Comparison of ENCODE assay signal across 8 cellular contexts in the genomic region with DNA sequence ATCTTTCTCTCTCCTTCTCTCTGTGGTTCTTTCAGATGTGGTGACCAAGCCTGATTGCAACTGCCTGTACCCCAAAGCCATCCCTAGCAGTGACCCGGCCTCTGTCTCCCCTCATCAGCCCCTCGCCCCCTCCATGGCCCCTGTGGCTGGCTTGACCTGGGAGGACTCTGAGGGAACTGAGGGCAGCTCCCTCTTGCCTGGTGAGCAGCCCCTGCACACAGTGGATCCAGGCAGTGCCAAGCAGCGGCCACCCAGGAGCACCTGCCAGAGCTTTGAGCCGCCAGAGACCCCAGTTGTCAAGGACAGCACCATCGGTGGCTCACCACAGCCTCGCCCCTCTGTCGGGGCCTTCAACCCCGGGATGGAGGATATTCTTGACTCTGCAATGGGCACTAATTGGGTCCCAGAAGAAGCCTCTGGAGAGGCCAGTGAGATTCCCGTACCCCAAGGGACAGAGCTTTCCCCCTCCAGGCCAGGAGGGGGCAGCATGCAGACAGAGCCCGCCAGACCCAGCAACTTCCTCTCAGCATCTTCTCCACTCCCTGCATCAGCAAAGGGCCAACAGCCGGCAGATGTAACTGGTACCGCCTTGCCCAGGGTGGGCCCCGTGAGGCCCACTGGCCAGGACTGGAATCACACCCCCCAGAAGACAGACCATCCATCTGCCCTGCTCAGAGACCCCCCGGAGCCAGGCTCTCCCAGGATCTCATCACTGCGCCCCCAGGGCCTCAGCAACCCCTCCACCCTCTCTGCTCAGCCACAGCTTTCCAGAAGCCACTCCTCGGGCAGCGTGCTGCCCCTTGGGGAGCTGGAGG. TPM values are rescaled to one million over a fixed set of nuclear protein-coding genes. Genes with fewer than 3 reads are reported as not detected.
DNase-seq lines count a peak whose midpoint lies in the region; TF ChIP-seq lines count a peak whose summit lies in the region.

No MANE protein-coding gene starts in this region.

- H2AFZ ChIP-seq in Karpas-422 (ENCODE audit: low read length), result peak overlapping the region; percentile 25

- H3K79me1 ChIP-seq in mesendoderm (ENCODE audit: low read length), result no peaks in the 10 kb centered on the region

- no peak overlapping the region for H2BK120ac ChIP-seq in mesendoderm (ENCODE audit: low read depth, low read length)

- H3K27ac ChIP-seq in DOHH2 (ENCODE audit: low read depth, low read length), result no peak overlapping the region
- no peak overlapping the region for H3K27ac ChIP-seq in Karpas-422 (ENCODE audit: low read length)
- H3K27ac ChIP-seq in mesendoderm (ENCODE audit: low read depth, low read length), result no peak overlapping the region

- H4K8ac ChIP-seq in mesendoderm (ENCODE audit: low read depth, low read length), result no peak overlapping the region

- H3K4me2 ChIP-seq in DOHH2 (ENCODE audit: low read length), result no peak overlapping the region
- peak overlapping the region; percentile 70 for H3K4me2 ChIP-seq in Karpas-422 (ENCODE audit: low read depth, low read length, poor library complexity, severe bottlenecking)
- H3K4me2 ChIP-seq in mesendoderm (ENCODE audit: low read length), result no peak overlapping the region

- H3K18ac ChIP-seq in mesendoderm (ENCODE audit: low read length), result no peak overlapping the region

- no peak overlapping the region for H2BK5ac ChIP-seq in mesendoderm (ENCODE audit: low read length)

- no peaks in the 10 kb centered on the region for H3K36me3 ChIP-seq in DOHH2 (ENCODE audit: control insufficient read depth, low read length)
- H3K36me3 ChIP-seq in Karpas-422 (ENCODE audit: insufficient read depth, low read length), result no peaks in the 10 kb centered on the region
- no peaks in the 10 kb centered on the region for H3K36me3 ChIP-seq in mesendoderm (ENCODE audit: control insufficient read depth, insufficient read depth, low read length)

- WGBS in mesendoderm (ENCODE audit: extremely low coverage, insufficient coverage, low lambda C conversion rate), result no CpG with 5 or more reads among the region's 17 CpGs

- peaks cover 7% of the 10 kb centered on the region; the same call in 1 of the 2 replicates for H3K27me3 ChIP-seq in DOHH2 (ENCODE audit: control insufficient read depth, low read length)
- H3K27me3 ChIP-seq in Karpas-422 (ENCODE audit: low read length), result no peaks in the 10 kb centered on the region
- no peaks in the 10 kb centered on the region for H3K27me3 ChIP-seq in mesendoderm (ENCODE audit: insufficient read depth, low read length, poor library complexity)

- H3K79me2 ChIP-seq in DOHH2 (ENCODE audit: control insufficient read depth, low read length), result no peaks in the 10 kb centered on the region
- no peaks in the 10 kb centered on the region for H3K79me2 ChIP-seq in Karpas-422 (ENCODE audit: low read length)
- H3K79me2 ChIP-seq in mesendoderm (ENCODE audit: control insufficient read depth, insufficient read depth, low read length), result no peaks in the 10 kb centered on the region

- H4K20me1 ChIP-seq in DOHH2 (ENCODE audit: control insufficient read depth, insufficient read depth, low read depth, low read length) (no peaks in the 10 kb centered on the region), Karpas-422 (ENCODE audit: insufficient read depth, low read depth, low read length) (no peaks in the 10 kb centered on the region)

- DNase-seq in Karpas-422, result peak; percentile 80
- DNase-seq in astrocyte of the spinal cord (ENCODE audit: low read depth, low spot score), result no peak
- DNase-seq in mesendoderm, result peak; percentile 68
- DNase-seq in NCI-H2196 treated with DMSO at 0.1 percent for 48 hours (lab: John Stamatoyannopoulos, UW; ENCODE audit: unreplicated experiment), result no peak
- no peak for DNase-seq in hippocampal formation (lab: John Stamatoyannopoulos, UW)
- no peak for DNase-seq in superior temporal gyrus (ENCODE audit: extremely low spot score)
- DNase-seq in NCI-H524 treated with DMSO at 0.1 percent for 48 hours (lab: John Stamatoyannopoulos, UW), result no peak

- H3K9ac ChIP-seq in Karpas-422 (ENCODE audit: low read length), result peak overlapping the region; percentile 74
- H3K9ac ChIP-seq in mesendoderm (ENCODE audit: low read length), result no peak overlapping the region

- H3K4me3 ChIP-seq in DOHH2 (ENCODE audit: low read length), result no peak overlapping the region
- peak overlapping the region; percentile 75 for H3K4me3 ChIP-seq in Karpas-422 (ENCODE audit: low read length)
- H3K4me3 ChIP-seq in astrocyte of the spinal cord (ENCODE audit: low read depth, low read length), result no peak overlapping the region
- H3K4me3 ChIP-seq in mesendoderm (ENCODE audit: low read length), result no peak overlapping the region

- no peaks in the 10 kb centered on the region for H3K4me1 ChIP-seq in DOHH2 (ENCODE audit: control insufficient read depth, low read length)
- H3K4me1 ChIP-seq in Karpas-422 (ENCODE audit: low read length), result peaks cover 9% of the 10 kb centered on the region
- no peaks in the 10 kb centered on the region for H3K4me1 ChIP-seq in mesendoderm (ENCODE audit: control insufficient read depth, low read depth, low read length)

- H2BK15ac ChIP-seq in mesendoderm (replicated peaks; ENCODE audit: low read depth), result no peak overlapping the region

- no peaks in the 10 kb centered on the region for H3K9me2 ChIP-seq in DOHH2 (replicated peaks; ENCODE audit: control insufficient read depth, low read length)
- no peaks in the 10 kb centered on the region for H3K9me2 ChIP-seq in Karpas-422 (replicated peaks; ENCODE audit: insufficient read depth, low read length)

- H3K23ac ChIP-seq in mesendoderm (ENCODE audit: low read length), result no peak overlapping the region

- peak; percentile 56 for TF ChIP-seq CTCF in DOHH2 (IDR thresholded peaks at IDR 0.05; ENCODE audit: low read depth, low read length, poor library complexity, severe bottlenecking)
- TF ChIP-seq CTCF in astrocyte of the spinal cord (IDR thresholded peaks at IDR 0.05; ENCODE audit: low read depth, low read length), result peak; percentile 59

- no peak overlapping the region for H3K4ac ChIP-seq in mesendoderm (ENCODE audit: low read depth, low read length)

- H3F3A ChIP-seq in DOHH2 (ENCODE audit: control insufficient read depth, insufficient read depth), result no peaks in the 10 kb centered on the region

- no peaks in the 10 kb centered on the region for H3K9me3 ChIP-seq in DOHH2 (ENCODE audit: control insufficient read depth, insufficient read depth, low read length)
- no peaks in the 10 kb centered on the region for H3K9me3 ChIP-seq in Karpas-422 (ENCODE audit: low read length)

- in situ Hi-C loops in astrocyte of the spinal cord (cut with HindIII; ENCODE audit: low sequenced_read_pairs), result loop anchor here (25.0 kb wide), 1 partner anchor 136 kb away; no protein-coding TSS in a partner anchor

- H3K56ac ChIP-seq in mesendoderm (ENCODE audit: low read length), result no peak overlapping the region

- no peak overlapping the region for H2AK5ac ChIP-seq in mesendoderm (ENCODE audit: low read length)

- H4K5ac ChIP-seq in mesendoderm (ENCODE audit: low read length), result no peak overlapping the region

RNA-seq across cellular contexts. Expression of a gene that starts 12.7 kb away (rescaled TPM):
- 0.07 and 0.29 TPM in 2 replicates for total RNA-seq in Karpas-422 (2014; rRNA removed; shearing (Covaris generic); ENCODE audit: low replicate concordance)
- polyA plus RNA-seq in mesendoderm (2013, experiment 1 of 2), result 2.3 TPM
- polyA plus RNA-seq in mesendoderm (2013, experiment 2 of 2), result 2.0 TPM

Comparison
In these comparisons a context has a peak if more than half of its experiments do, and no peak if none do; other contexts are left out.
1. DNase-seq: peak in Karpas-422 (single experiment) and mesendoderm (single experiment); none in astrocyte of the spinal cord (single experiment), NCI-H2196 treated with DMSO at 0.1 percent for 48 hours (single experiment), hippocampal formation (0 of 2), superior temporal gyrus (single experiment) and NCI-H524 treated with DMSO at 0.1 percent for 48 hours (single experiment).